In the genomic region with DNA sequence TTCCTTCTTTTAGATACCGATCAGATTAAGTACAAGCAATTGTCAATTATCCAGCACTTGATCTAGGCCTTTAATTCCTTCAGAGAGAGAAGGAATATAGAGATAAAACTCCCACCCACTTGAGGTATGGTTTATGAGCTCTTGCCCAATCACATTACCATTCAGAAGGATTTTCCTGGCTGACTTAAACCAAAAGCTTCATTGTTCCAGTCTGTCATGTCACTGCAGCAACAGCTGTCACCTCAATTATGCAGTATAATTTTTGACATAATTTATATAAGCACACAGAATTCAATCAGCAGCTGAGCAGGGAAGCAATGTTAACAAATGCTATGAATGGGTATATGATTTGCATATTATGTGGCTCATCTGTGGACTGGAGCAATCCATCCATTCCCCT, we compare ENCODE assay signal across 1 cellular context.
TF ChIP-seq lines count a peak whose summit lies in the region.

No MANE protein-coding gene starts in this region.

TF ChIP-seq in HCT116, 20 proteins besides CTCF, POLR2A, EP300 and RAD21 (continued from another document):
- TF ChIP-seq TCF7L2 (IDR thresholded peaks at IDR 0.05; ENCODE audit: borderline replicate concordance, extremely low read depth, insufficient read depth, insufficient read length) (no peak), ZFX (IDR thresholded peaks at IDR 0.05) (no peak), EZH2 (IDR thresholded peaks at IDR 0.05) (no peak)
- TF ChIP-seq, protein P1, sequence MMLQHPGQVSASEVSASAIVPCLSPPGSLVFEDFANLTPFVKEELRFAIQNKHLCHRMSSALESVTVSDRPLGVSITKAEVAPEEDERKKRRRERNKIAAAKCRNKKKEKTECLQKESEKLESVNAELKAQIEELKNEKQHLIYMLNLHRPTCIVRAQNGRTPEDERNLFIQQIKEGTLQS (IDR thresholded peaks at IDR 0.05), result no peak
- TF ChIP-seq, protein P2, sequence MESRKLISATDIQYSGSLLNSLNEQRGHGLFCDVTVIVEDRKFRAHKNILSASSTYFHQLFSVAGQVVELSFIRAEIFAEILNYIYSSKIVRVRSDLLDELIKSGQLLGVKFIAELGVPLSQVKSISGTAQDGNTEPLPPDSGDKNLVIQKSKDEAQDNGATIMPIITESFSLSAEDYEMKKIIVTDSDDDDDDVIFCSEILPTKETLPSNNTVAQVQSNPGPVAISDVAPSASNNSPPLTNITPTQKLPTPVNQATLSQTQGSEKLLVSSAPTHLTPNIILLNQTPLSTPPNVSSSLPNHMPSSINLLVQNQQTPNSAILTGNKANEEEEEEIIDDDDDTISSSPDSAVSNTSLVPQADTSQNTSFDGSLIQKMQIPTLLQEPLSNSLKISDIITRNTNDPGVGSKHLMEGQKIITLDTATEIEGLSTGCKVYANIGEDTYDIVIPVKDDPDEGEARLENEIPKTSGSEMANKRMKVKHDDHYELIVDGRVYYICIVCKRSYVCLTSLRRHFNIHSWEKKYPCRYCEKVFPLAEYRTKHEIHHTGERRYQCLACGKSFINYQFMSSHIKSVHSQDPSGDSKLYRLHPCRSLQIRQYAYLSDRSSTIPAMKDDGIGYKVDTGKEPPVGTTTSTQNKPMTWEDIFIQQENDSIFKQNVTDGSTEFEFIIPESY (IDR thresholded peaks at IDR 0.05; ENCODE audit: extremely low read depth, insufficient replicate concordance, low read length), result no peak
- TF ChIP-seq, protein P3, sequence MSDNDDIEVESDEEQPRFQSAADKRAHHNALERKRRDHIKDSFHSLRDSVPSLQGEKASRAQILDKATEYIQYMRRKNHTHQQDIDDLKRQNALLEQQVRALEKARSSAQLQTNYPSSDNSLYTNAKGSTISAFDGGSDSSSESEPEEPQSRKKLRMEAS (IDR thresholded peaks at IDR 0.05), result no peak
TF ChIP-seq in HCT116: peak in this region for 0.
